In genomic region chr4:78509030-78509429, GRCh38 we compare ENCODE assay signal across 25 cellular contexts.
"Had no signal": no experiment of that assay in that cellular context is flagged by ENCODE, and none has a peak within 500 bp of the region (broad histone marks: within the 10 kb centered on the region; RNA-seq: fewer than 3 reads in every experiment).

No MANE protein-coding gene starts in this region.

- H3K27ac ChIP-seq: colonic mucosa, coronary artery, dorsolateral prefrontal cortex, epithelial cell of prostate, esophagus muscularis mucosa, esophagus squamous epithelium, foreskin keratinocyte, gastrocnemius medialis, gastroesophageal sphincter, heart left ventricle, heart right ventricle had no signal

- H3K27me3 ChIP-seq: colonic mucosa, esophagus muscularis mucosa, esophagus squamous epithelium, foreskin keratinocyte, gastrocnemius medialis, gastroesophageal sphincter, heart left ventricle, heart right ventricle had no signal

- H3K36me3 ChIP-seq: colonic mucosa, heart right ventricle had no signal

- H3K9me3 Mint-ChIP-seq: effector memory CD8-positive, alpha-beta T cell had no signal

- H3K9me3 ChIP-seq: colonic mucosa, esophagus muscularis mucosa, esophagus squamous epithelium, gastrocnemius medialis, gastroesophageal sphincter, heart left ventricle, heart right ventricle had no signal

- ATAC-seq: effector memory CD8-positive, alpha-beta T cell; esophagus mucosa; foreskin keratinocyte; gastrocnemius medialis; gastroesophageal sphincter; heart left ventricle; heart right ventricle had no signal

- H3K4me3 ChIP-seq: colonic mucosa, coronary artery, dorsolateral prefrontal cortex, esophagus muscularis mucosa, esophagus squamous epithelium, gastrocnemius medialis, gastroesophageal sphincter, heart left ventricle, heart right ventricle had no signal

- H3K4me3 Mint-ChIP-seq: dendritic cell treated with granulocyte-macrophage colony-stimulating factor and Interleukin-4, amounts not matched to agents 40 ng/mL and 50 ng/mL, for 4 days; effector memory CD8-positive, alpha-beta T cell; endodermal cell had no signal

- H3K27ac Mint-ChIP-seq: dendritic cell treated with granulocyte-macrophage colony-stimulating factor and Interleukin-4, amounts not matched to agents 40 ng/mL and 50 ng/mL, for 4 days; effector memory CD8-positive, alpha-beta T cell; endodermal cell had no signal

- H3K27me3 Mint-ChIP-seq: dendritic cell treated with granulocyte-macrophage colony-stimulating factor and Interleukin-4, amounts not matched to agents 40 ng/mL and 50 ng/mL, for 4 days had no signal

- DNase-seq: colonic mucosa; cortex of kidney; dermis blood vessel endothelial cell; dorsolateral prefrontal cortex; effector CD4-positive, alpha-beta T cell; effector CD8-positive, alpha-beta T cell; effector memory CD4-positive, alpha-beta T cell; effector memory CD8-positive, alpha-beta T cell; endodermal cell; erythroblast; esophagus squamous epithelium; foreskin fibroblast; foreskin keratinocyte; foreskin melanocyte; gastrocnemius medialis; glutamatergic neuron; head of caudate nucleus; heart left ventricle; heart right ventricle had no signal

- H3K4me1 ChIP-seq: colonic mucosa, esophagus muscularis mucosa, esophagus squamous epithelium, foreskin keratinocyte, gastrocnemius medialis, gastroesophageal sphincter, heart left ventricle, heart right ventricle had no signal
